In genomic region chr3:49673131-49673714, GRCh38 we compare ENCODE assay signal across 8 cellular contexts. TPM values are rescaled to one million over a fixed set of nuclear protein-coding genes. Genes with fewer than 3 reads are reported as not detected.
DNase-seq lines count a peak whose midpoint lies in the region; ATAC-seq lines count a peak whose summit lies in the region.

No MANE protein-coding gene starts in this region.

- peaks cover 0 to 62% (median 24%) of the 10 kb centered on the region in 11 experiments; a peak in 16 of 22 replicates for H4K20me1 ChIP-seq in BLaER1 treated with 17β-estradiol and CSF1 and Interleukin-3, amounts not matched to agents 10 nM and 100 nM

- DNase-seq in left lobe of liver (ENCODE audit: low spot score) (no peak), GM19240 (ENCODE audit: insufficient read length, low spot score) (no peak), hepatic stellate cell (ENCODE audit: low spot score) (no peak)

- 0 out of 22 replicates have a peak, but pooled peaks cover 0 to 4% (median 0%) of the 10 kb centered on the region in 11 experiments for H3K9me3 ChIP-seq in BLaER1 treated with 17β-estradiol and CSF1 and Interleukin-3, amounts not matched to agents 10 nM and 100 nM (replicated peaks in 1 of 11)
- H3K9me3 ChIP-seq in thymus (ENCODE audit: control insufficient read depth): no peaks in the 10 kb centered on the region

- WGBS in thymus: 29% methylated on average over 17 of the region's 17 CpGs

- H3K4me2 ChIP-seq in BLaER1 treated with 17β-estradiol and CSF1 and Interleukin-3, amounts not matched to agents 10 nM and 100 nM: peak overlapping the region; percentile 90 to 99 (median 96)

- H3K36me3 ChIP-seq in BLaER1 treated with 17β-estradiol and CSF1 and Interleukin-3, amounts not matched to agents 10 nM and 100 nM: peaks cover 25 to 30% (median 27%) of the 10 kb centered on the region in 11 experiments
- H3K36me3 ChIP-seq in thymus (ENCODE audit: control insufficient read depth, insufficient read depth): peaks cover 23% of the 10 kb centered on the region

- peak overlapping the region; percentile 87 to 97 (median 93) for H3K27ac ChIP-seq in BLaER1 treated with 17β-estradiol and CSF1 and Interleukin-3, amounts not matched to agents 10 nM and 100 nM
- H3K27ac ChIP-seq in angular gyrus (ENCODE audit: low read depth, low read length) (peak overlapping the region; percentile 71), thymus (ENCODE audit: low read depth) (peak overlapping the region; percentile 93)

- ATAC-seq in HG02970 (IDR thresholded peaks at IDR 0.05; ENCODE audit: low FRiP score, unreplicated experiment) (peak; percentile 10), left lobe of liver (peak; percentile 1), HG02571 (IDR thresholded peaks at IDR 0.05; ENCODE audit: unreplicated experiment) (no peak)

- H3K9ac ChIP-seq in BLaER1 treated with 17β-estradiol and CSF1 and Interleukin-3, amounts not matched to agents 10 nM and 100 nM: peak overlapping the region; percentile 65 to 96 (median 87)

- peaks cover 27 to 65% (median 41%) of the 10 kb centered on the region in 10 experiments for H3K4me1 ChIP-seq in BLaER1 treated with 17β-estradiol and CSF1 and Interleukin-3, amounts not matched to agents 10 nM and 100 nM
- H3K4me1 ChIP-seq in thymus (ENCODE audit: control insufficient read depth, insufficient read depth, low read length): peaks cover 6% of the 10 kb centered on the region

- peak overlapping the region; percentile 78 to 97 (median 84) for H3K4me3 ChIP-seq in BLaER1 treated with 17β-estradiol and CSF1 and Interleukin-3, amounts not matched to agents 10 nM and 100 nM
- H3K4me3 ChIP-seq in thymus (ENCODE audit: low read length): peak overlapping the region; percentile 66

- H3K27me3 ChIP-seq in BLaER1 treated with 17β-estradiol and CSF1 and Interleukin-3, amounts not matched to agents 10 nM and 100 nM: no peaks in the 10 kb centered on the region
- H3K27me3 ChIP-seq in thymus (ENCODE audit: control insufficient read depth, insufficient read depth): no peaks in the 10 kb centered on the region

RNA-seq across cellular contexts. Expression of gene APEH, which starts 0.9 kb away (rescaled TPM):
- total RNA-seq in left lobe of liver: 74.4 TPM
- 45.8 TPM for polyA plus RNA-seq in thymus

RNA-seq across cellular contexts. Expression of gene MST1, which starts 16.1 kb away (rescaled TPM):
- 838 TPM for total RNA-seq in left lobe of liver
- 90.3 TPM for polyA plus RNA-seq in thymus

RNA-seq across cellular contexts. Expression of gene RNF123, which starts 16.1 kb away (rescaled TPM):
- total RNA-seq in left lobe of liver: 59.4 TPM
- polyA plus RNA-seq in thymus: 23.7 TPM

RNA-seq across cellular contexts. Expression of gene AMIGO3, which starts 46.3 kb away (rescaled TPM):
- total RNA-seq in left lobe of liver: not detected
- 2.0 TPM for polyA plus RNA-seq in thymus

RNA-seq across cellular contexts. Expression of gene GMPPB, which starts 50.5 kb away (rescaled TPM):
- total RNA-seq in left lobe of liver: 38.0 TPM
- 13.2 TPM for polyA plus RNA-seq in thymus
